17 cellular contexts compared by ENCODE assay signal in the genomic region with DNA sequence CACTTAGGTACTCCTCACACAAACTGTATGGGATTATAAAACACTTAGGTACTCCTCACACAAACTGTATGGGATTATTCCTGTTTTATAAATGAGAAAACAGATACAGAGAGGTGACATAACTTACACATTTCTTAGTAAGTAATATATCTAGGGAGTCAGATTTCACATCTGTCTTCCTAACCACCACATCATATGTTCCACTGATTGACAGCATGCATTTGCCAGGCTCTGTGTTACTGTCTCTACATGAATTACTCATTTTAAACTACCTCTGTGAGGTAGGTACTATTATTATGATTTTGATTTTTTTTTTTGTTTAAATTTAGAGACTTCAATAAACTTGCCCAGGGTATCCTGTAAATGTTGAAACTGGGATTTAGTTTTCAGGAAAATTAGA.
DNase-seq lines count a peak whose midpoint lies in the region; ATAC-seq, FAIRE-seq and TF ChIP-seq lines count a peak whose summit lies in the region.
"Had no signal": no experiment of that assay in that cellular context is flagged by ENCODE, and none has a peak within 500 bp of the region (broad histone marks: within the 10 kb centered on the region; RNA-seq: fewer than 3 reads in every experiment).

No MANE protein-coding gene starts in this region.

- TF ChIP-seq EP300 in neural cell (conservative IDR thresholded peaks at IDR 0.05; ENCODE audit: poor library complexity, severe bottlenecking), result peak; percentile 18

- no peak for TF ChIP-seq RAD21 in neural cell (conservative IDR thresholded peaks at IDR 0.05)

- TF ChIP-seq CTCF in neural cell (IDR thresholded peaks at IDR 0.05; ENCODE audit: poor library complexity, severe bottlenecking), result no peak

- no peaks in the 10 kb centered on the region for H3K9me2 ChIP-seq in neural cell (ENCODE audit: insufficient read depth, low read length)

- no peak overlapping the region for H3K27ac ChIP-seq in neural cell (ENCODE audit: low read length)
- H3K27ac ChIP-seq: 22Rv1 had no signal

- H3K4me3 ChIP-seq in neural cell (ENCODE audit: low read length), result no peak overlapping the region
- H3K4me3 ChIP-seq: HAP-1 had no signal

- peak; percentile 49 for ATAC-seq in HG03565 (IDR thresholded peaks at IDR 0.05; ENCODE audit: unreplicated experiment)
- no peak for ATAC-seq in HG03097 (IDR thresholded peaks at IDR 0.05; ENCODE audit: low FRiP score, unreplicated experiment)
- ATAC-seq: CD8-positive, alpha-beta T cell had no signal

- H4K20me1 ChIP-seq in neural cell (ENCODE audit: insufficient read depth), result no peaks in the 10 kb centered on the region

- H3F3A ChIP-seq in neural cell (ENCODE audit: insufficient read depth, low read length, poor library complexity, severe bottlenecking), result no peaks in the 10 kb centered on the region

- peak; percentile 88 for FAIRE-seq in GM12892 (lab: Jason Lieb, UNC)
- FAIRE-seq: D721Med, GM18507, H1 had no signal

- DNase-seq in DMS 273 (lab: John Stamatoyannopoulos, UW; ENCODE audit: unreplicated experiment), result peak; percentile 29
- no peak for DNase-seq in DMS 273 treated with DMSO at 0.1 percent for 48 hours (lab: John Stamatoyannopoulos, UW)
- DNase-seq in GM12892 (ENCODE audit: insufficient read length), result no peak
- DNase-seq in kidney tubule cell (ENCODE audit: low spot score), result no peak
- DNase-seq: CD8-positive, alpha-beta T cell; COR-L47; DMS53; GF-D8; KG1 had no signal

- H3K4me2 ChIP-seq in neural cell (ENCODE audit: low read length), result no peak overlapping the region

- H3K9me3 ChIP-seq in neural cell (ENCODE audit: low read length), result no peaks in the 10 kb centered on the region
- H3K9me3 ChIP-seq: HAP-1 had no signal

- H3K27me3 ChIP-seq in neural cell (ENCODE audit: insufficient read depth, low read depth, low read length), result no peaks in the 10 kb centered on the region

- no peaks in the 10 kb centered on the region for H3K36me3 ChIP-seq in neural cell (ENCODE audit: insufficient read depth, low read length)
- H3K36me3 ChIP-seq: HAP-1 had no signal

- no peaks in the 10 kb centered on the region for H3K79me2 ChIP-seq in neural cell (replicated peaks; ENCODE audit: insufficient read depth, low read length)

- no peak overlapping the region for H2AFZ ChIP-seq in neural cell (ENCODE audit: low read depth, low read length)

- H3K9ac ChIP-seq in neural cell (ENCODE audit: low read length), result no peak overlapping the region

- no peak for TF ChIP-seq POLR2A in GM12892 (IDR thresholded peaks at IDR 0.05; ENCODE audit: low read depth, low read length)

TF ChIP-seq in neural cell, 6 proteins besides CTCF, POLR2A, EP300 and RAD21:
- no peak for TF ChIP-seq SMC3 (conservative IDR thresholded peaks at IDR 0.05; ENCODE audit: poor library complexity)
- TF ChIP-seq REST (IDR thresholded peaks at IDR 0.05; ENCODE audit: borderline replicate concordance), result no peak
TF ChIP-seq in neural cell: peak in this region for 0.
